In the genomic region with DNA sequence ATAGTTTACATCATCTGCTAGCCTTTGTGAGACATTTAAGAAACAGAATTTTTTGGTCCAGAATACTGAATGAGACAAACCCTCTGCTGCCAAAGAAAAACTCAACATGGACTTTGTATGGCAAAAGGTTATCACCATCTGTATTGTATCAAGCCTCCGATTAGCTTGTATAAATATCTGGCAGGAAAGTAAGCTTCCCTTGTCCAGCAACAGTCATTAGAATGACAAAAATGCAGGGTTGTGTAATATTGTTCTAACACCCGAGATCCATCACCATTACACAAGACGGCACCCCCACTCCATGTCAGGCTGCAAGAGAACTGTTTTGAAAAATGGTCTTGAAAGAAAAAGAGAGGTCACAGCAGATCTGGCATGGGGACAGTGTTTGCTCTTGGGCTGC, we compare ENCODE assay signal across 2 cellular contexts.
TF ChIP-seq lines count a peak whose summit lies in the region.

No MANE protein-coding gene starts in this region.

TF ChIP-seq in IMR-90, 13 proteins besides CTCF, POLR2A, EP300 and RAD21:
- no peak for TF ChIP-seq MAFK (IDR thresholded peaks at IDR 0.05; ENCODE audit: low read depth, low read length)
- no peak for TF ChIP-seq SMC3 (IDR thresholded peaks at IDR 0.05; ENCODE audit: low read depth, low read length)
- peak; percentile 95 for TF ChIP-seq CEBPB (IDR thresholded peaks at IDR 0.05; ENCODE audit: low read depth, low read length)
- TF ChIP-seq BHLHE40 (IDR thresholded peaks at IDR 0.05; ENCODE audit: low read depth, low read length), result peak; percentile 12; the same call in 1 of the 2 replicates

TF ChIP-seq in liver, 16 proteins besides CTCF, POLR2A, EP300 and RAD21:
- TF ChIP-seq ATF3 (IDR thresholded peaks at IDR 0.05) (no peak), HNF4G (IDR thresholded peaks at IDR 0.05) (no peak), HNF4A (conservative IDR thresholded peaks at IDR 0.05) (peak; percentile 83 to 85), YY1 (IDR thresholded peaks at IDR 0.05) (peak; percentile 33), TAF1 (conservative IDR thresholded peaks at IDR 0.05) (no peak), FOXA1 (IDR thresholded peaks at IDR 0.05) (peak; percentile 71), JUND (IDR thresholded peaks at IDR 0.05) (peak; percentile 67 to 82), FOXA2 (IDR thresholded peaks at IDR 0.05) (peak; percentile 57), EGR1 (IDR thresholded peaks at IDR 0.05; ENCODE audit: low read depth in 2 of 2) (peak in 1 of 2 donors; percentile 46), RXRA (IDR thresholded peaks at IDR 0.05) (peak; percentile 61 to 66), SP1 (IDR thresholded peaks at IDR 0.05) (peak; percentile 70), NR2F2 (IDR thresholded peaks at IDR 0.05) (peak; percentile 97), GABPA (IDR thresholded peaks at IDR 0.05 in 1 of 2, conservative IDR thresholded peaks at IDR 0.05 in 1 of 2) (peak in 1 of 2 donors; percentile 37)
- TF ChIP-seq, protein P1, sequence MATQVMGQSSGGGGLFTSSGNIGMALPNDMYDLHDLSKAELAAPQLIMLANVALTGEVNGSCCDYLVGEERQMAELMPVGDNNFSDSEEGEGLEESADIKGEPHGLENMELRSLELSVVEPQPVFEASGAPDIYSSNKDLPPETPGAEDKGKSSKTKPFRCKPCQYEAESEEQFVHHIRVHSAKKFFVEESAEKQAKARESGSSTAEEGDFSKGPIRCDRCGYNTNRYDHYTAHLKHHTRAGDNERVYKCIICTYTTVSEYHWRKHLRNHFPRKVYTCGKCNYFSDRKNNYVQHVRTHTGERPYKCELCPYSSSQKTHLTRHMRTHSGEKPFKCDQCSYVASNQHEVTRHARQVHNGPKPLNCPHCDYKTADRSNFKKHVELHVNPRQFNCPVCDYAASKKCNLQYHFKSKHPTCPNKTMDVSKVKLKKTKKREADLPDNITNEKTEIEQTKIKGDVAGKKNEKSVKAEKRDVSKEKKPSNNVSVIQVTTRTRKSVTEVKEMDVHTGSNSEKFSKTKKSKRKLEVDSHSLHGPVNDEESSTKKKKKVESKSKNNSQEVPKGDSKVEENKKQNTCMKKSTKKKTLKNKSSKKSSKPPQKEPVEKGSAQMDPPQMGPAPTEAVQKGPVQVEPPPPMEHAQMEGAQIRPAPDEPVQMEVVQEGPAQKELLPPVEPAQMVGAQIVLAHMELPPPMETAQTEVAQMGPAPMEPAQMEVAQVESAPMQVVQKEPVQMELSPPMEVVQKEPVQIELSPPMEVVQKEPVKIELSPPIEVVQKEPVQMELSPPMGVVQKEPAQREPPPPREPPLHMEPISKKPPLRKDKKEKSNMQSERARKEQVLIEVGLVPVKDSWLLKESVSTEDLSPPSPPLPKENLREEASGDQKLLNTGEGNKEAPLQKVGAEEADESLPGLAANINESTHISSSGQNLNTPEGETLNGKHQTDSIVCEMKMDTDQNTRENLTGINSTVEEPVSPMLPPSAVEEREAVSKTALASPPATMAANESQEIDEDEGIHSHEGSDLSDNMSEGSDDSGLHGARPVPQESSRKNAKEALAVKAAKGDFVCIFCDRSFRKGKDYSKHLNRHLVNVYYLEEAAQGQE (IDR thresholded peaks at IDR 0.05), result peak; percentile 38
- TF ChIP-seq, protein P2, sequence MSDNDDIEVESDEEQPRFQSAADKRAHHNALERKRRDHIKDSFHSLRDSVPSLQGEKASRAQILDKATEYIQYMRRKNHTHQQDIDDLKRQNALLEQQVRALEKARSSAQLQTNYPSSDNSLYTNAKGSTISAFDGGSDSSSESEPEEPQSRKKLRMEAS (IDR thresholded peaks at IDR 0.05), result peak; percentile 52
- TF ChIP-seq, protein P3, sequence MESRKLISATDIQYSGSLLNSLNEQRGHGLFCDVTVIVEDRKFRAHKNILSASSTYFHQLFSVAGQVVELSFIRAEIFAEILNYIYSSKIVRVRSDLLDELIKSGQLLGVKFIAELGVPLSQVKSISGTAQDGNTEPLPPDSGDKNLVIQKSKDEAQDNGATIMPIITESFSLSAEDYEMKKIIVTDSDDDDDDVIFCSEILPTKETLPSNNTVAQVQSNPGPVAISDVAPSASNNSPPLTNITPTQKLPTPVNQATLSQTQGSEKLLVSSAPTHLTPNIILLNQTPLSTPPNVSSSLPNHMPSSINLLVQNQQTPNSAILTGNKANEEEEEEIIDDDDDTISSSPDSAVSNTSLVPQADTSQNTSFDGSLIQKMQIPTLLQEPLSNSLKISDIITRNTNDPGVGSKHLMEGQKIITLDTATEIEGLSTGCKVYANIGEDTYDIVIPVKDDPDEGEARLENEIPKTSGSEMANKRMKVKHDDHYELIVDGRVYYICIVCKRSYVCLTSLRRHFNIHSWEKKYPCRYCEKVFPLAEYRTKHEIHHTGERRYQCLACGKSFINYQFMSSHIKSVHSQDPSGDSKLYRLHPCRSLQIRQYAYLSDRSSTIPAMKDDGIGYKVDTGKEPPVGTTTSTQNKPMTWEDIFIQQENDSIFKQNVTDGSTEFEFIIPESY (IDR thresholded peaks at IDR 0.05), result peak; percentile 31
